1 cellular context compared by ENCODE assay signal in genomic region chr15:81235276-81235675, GRCh38.
TF ChIP-seq lines count a peak whose summit lies in the region.

No MANE protein-coding gene starts in this region.

TF ChIP-seq in IMR-90, 13 proteins besides CTCF, POLR2A, EP300 and RAD21 (continued from another document):
- TF ChIP-seq ELK1 (IDR thresholded peaks at IDR 0.05; ENCODE audit: borderline replicate concordance, low read depth, low read length), result no peak
